Comparison of ENCODE assay signal across 8 cellular contexts in the genomic region with DNA sequence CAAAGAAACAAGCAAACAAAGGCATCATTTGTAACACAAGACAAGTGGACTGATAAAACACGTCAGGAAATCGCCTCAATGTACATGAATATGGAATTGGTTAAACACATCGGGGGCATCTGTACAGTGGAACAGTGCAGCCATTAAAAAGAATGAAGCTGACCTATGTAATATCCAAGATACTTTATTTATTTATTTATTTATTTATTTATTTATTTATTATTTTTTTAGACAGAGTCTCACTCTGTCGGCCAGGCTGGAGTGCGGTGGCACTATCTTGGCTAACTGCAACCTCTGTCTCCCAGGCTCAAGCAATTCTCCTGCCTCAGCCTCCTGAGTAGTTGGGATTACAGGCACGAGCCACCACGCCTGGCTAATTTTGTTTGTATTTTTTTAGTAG.
"Had no signal": no experiment of that assay in that cellular context is flagged by ENCODE, and none has a peak within 500 bp of the region (broad histone marks: within the 10 kb centered on the region; RNA-seq: fewer than 3 reads in every experiment).

No MANE protein-coding gene starts in this region.

- DNase-seq: H9, HCEC 1CT, HFFc6 had no signal

- H3K36me3 Mint-ChIP-seq: IgD-negative memory B cell had no signal

- H3K9me3 Mint-ChIP-seq: H9, HFFc6, IgD-negative memory B cell had no signal

- H3K27ac Mint-ChIP-seq: GM23338, H9, HFFc6, IgD-negative memory B cell had no signal

- H3K4me3 Mint-ChIP-seq: GM23338, H9, HFFc6, IgD-negative memory B cell had no signal

- H3K4me3 ChIP-seq: GM23338 had no signal

- H3K4me2 ChIP-seq: GM23338 had no signal

- H3K4me1 Mint-ChIP-seq: IgD-negative memory B cell had no signal

- ATAC-seq: GM23338 had no signal

- FAIRE-seq: H1, H54, HTR-8/SVneo had no signal
